In the genomic region with DNA sequence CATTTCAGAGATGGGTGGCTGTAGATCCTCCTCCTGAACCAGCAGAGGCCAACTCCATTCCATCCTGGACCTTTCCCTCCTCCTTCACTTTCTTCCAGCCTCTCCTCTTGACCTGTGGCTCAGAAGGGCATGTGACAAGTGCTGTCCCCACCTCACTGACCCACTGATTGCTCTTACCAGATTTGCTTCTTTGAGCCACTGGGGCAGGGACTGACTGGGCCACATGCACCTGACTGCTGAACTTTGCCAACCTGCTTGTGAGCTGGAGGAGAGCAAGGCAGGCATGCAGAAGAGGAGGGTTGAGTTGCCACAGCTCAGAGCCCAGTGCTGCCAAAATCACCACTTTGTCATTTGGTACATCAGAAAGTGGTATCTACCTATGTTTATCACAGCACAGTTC, we compare ENCODE assay signal across 18 cellular contexts.
"Had no signal": no experiment of that assay in that cellular context is flagged by ENCODE, and none has a peak within 500 bp of the region (broad histone marks: within the 10 kb centered on the region; RNA-seq: fewer than 3 reads in every experiment).

No MANE protein-coding gene starts in this region.

- DNase-seq: effector memory CD8-positive, alpha-beta T cell; esophagus squamous epithelium; foreskin fibroblast; immature natural killer cell; left ventricle myocardium inferior; mesendoderm; naive B cell; sigmoid colon; stimulated activated CD4-positive, alpha-beta T cell treated with anti-CD3 and anti-CD28 coated beads, Interleukin-2, amount 100 ng/mL, for 24 hours; stimulated activated naive CD4-positive, alpha-beta T cell treated with Interleukin-2 at 50 U/mL for 16 hours; upper lobe of right lung had no signal

- H3K9me3 Mint-ChIP-seq: dendritic cell treated with granulocyte-macrophage colony-stimulating factor and Interleukin-4, amounts not matched to agents 40 ng/mL and 50 ng/mL, for 4 days; effector memory CD8-positive, alpha-beta T cell; nephron had no signal

- H3K4me1 ChIP-seq: esophagus squamous epithelium, upper lobe of right lung had no signal

- H3K4me3 ChIP-seq: esophagus squamous epithelium, left ventricle myocardium inferior, lung, sigmoid colon, skin epidermis, tibial nerve, upper lobe of right lung had no signal

- H3K27me3 Mint-ChIP-seq: dendritic cell treated with granulocyte-macrophage colony-stimulating factor and Interleukin-4, amounts not matched to agents 40 ng/mL and 50 ng/mL, for 4 days; effector memory CD8-positive, alpha-beta T cell; naive B cell had no signal

- ATAC-seq: effector memory CD8-positive, alpha-beta T cell; upper lobe of right lung had no signal

- H3K27ac ChIP-seq: epithelial cell of prostate, esophagus squamous epithelium, left ventricle myocardium inferior, neutrophil, sigmoid colon, skin epidermis, tibial nerve, upper lobe of right lung had no signal

- H3K9me3 ChIP-seq: esophagus squamous epithelium, left ventricle myocardium inferior, neutrophil, sigmoid colon, tibial nerve, upper lobe of right lung had no signal

- H3K27me3 ChIP-seq: esophagus squamous epithelium, neutrophil, sigmoid colon, tibial nerve, upper lobe of right lung had no signal

- H3K27ac Mint-ChIP-seq: dendritic cell treated with granulocyte-macrophage colony-stimulating factor and Interleukin-4, amounts not matched to agents 40 ng/mL and 50 ng/mL, for 4 days; effector memory CD8-positive, alpha-beta T cell; nephron had no signal

- H3K4me3 Mint-ChIP-seq: dendritic cell treated with granulocyte-macrophage colony-stimulating factor and Interleukin-4, amounts not matched to agents 40 ng/mL and 50 ng/mL, for 4 days; effector memory CD8-positive, alpha-beta T cell; immature natural killer cell; naive B cell; nephron had no signal

- H3K36me3 ChIP-seq: left ventricle myocardium inferior, neutrophil, sigmoid colon, tibial nerve, upper lobe of right lung had no signal
